ENCODE assay signal across 8 cellular contexts in genomic region chrX:119427024-119427794, GRCh38.
DNase-seq lines count a peak whose midpoint lies in the region; ATAC-seq and TF ChIP-seq lines count a peak whose summit lies in the region.

No MANE protein-coding gene starts in this region.

- CTCF ChIA-PET in RWPE1 (lab: Yijun Ruan, JAX) = no interaction called here

- peak; percentile 86 for ATAC-seq in HG02759 (IDR thresholded peaks at IDR 0.05; ENCODE audit: unreplicated experiment)
- ATAC-seq in SK-N-SH treated with all-trans-retinoic acid at 6 μM for 48 hours = no peak; the same call in 2 of the 3 replicates
- ATAC-seq in HG02970 (IDR thresholded peaks at IDR 0.05; ENCODE audit: low FRiP score, unreplicated experiment) = no peak

- no peak for TF ChIP-seq CTCF in RWPE1 (conservative IDR thresholded peaks at IDR 0.05; ENCODE audit: low read depth)

- POLR2A ChIA-PET in RWPE1 (lab: Yijun Ruan, JAX; ENCODE audit: low non-redundant PET) = no interaction called here

- peak; percentile 14 for DNase-seq in NOMO-1 treated with DMSO at 0.1 percent for 48 hours (lab: John Stamatoyannopoulos, UW; ENCODE audit: unreplicated experiment)
- DNase-seq in NOMO-1 treated with dmso at 0.1 percent for 144 hours (lab: John Stamatoyannopoulos, UW; ENCODE audit: unreplicated experiment) = no peak
- no peak for DNase-seq in RWPE1 (ENCODE audit: low spot score)
- peak; percentile 45 for DNase-seq in iris pigment epithelial cell (ENCODE audit: low read depth)
- DNase-seq in NCI-H1048 (lab: John Stamatoyannopoulos, UW) = no peak

- H3K27ac ChIP-seq in RWPE1 = peak overlapping the region; percentile 33; the same call in 1 of the 2 replicates

TF ChIP-seq in SK-N-SH treated with all-trans-retinoic acid at 6 μM for 48 hours, 23 proteins besides CTCF, POLR2A, EP300 and RAD21:
- TF ChIP-seq SNAI2 (CRISPR knock-in tag; IDR thresholded peaks at IDR 0.05) (no peak), ZNF565 (CRISPR knock-in tag; conservative IDR thresholded peaks at IDR 0.05; ENCODE audit: low read depth) (no peak), ZNF70 (CRISPR knock-in tag; IDR thresholded peaks at IDR 0.05) (no peak), ISL1 (CRISPR knock-in tag; IDR thresholded peaks at IDR 0.05) (no peak), GLIS3 (CRISPR knock-in tag; IDR thresholded peaks at IDR 0.05) (no peak), CSRNP3 (CRISPR knock-in tag; IDR thresholded peaks at IDR 0.05) (no peak), PPARA (CRISPR knock-in tag; IDR thresholded peaks at IDR 0.05; ENCODE audit: borderline replicate concordance) (no peak), ZC3H10 (CRISPR knock-in tag; IDR thresholded peaks at IDR 0.05) (no peak), TSHZ2 (CRISPR knock-in tag; IDR thresholded peaks at IDR 0.05) (no peak), RARB (CRISPR knock-in tag; IDR thresholded peaks at IDR 0.05) (no peak), TCF4 (CRISPR knock-in tag; IDR thresholded peaks at IDR 0.05; ENCODE audit: borderline replicate concordance) (no peak), ZFP30 (CRISPR knock-in tag; IDR thresholded peaks at IDR 0.05) (no peak), CREB5 (CRISPR knock-in tag; IDR thresholded peaks at IDR 0.05; ENCODE audit: low read depth) (no peak), ZNF8 (CRISPR knock-in tag; IDR thresholded peaks at IDR 0.05) (no peak), BACH2 (CRISPR knock-in tag; IDR thresholded peaks at IDR 0.05; ENCODE audit: borderline replicate concordance) (no peak), CSDC2 (CRISPR knock-in tag; IDR thresholded peaks at IDR 0.05) (no peak), ESRRG (CRISPR knock-in tag; IDR thresholded peaks at IDR 0.05) (no peak), ZFP3 (CRISPR knock-in tag; IDR thresholded peaks at IDR 0.05) (no peak), OSR1 (CRISPR knock-in tag; IDR thresholded peaks at IDR 0.05) (no peak)

Comparison
In these comparisons a context has a peak if more than half of its experiments do, and no peak if none do; other contexts are left out.
1. DNase-seq: peak in NOMO-1 treated with DMSO at 0.1 percent for 48 hours (single experiment) and iris pigment epithelial cell (single experiment); none in NOMO-1 treated with dmso at 0.1 percent for 144 hours (single experiment), RWPE1 (single experiment) and NCI-H1048 (single experiment).